Comparison of ENCODE assay signal across 8 cellular contexts in the genomic region with DNA sequence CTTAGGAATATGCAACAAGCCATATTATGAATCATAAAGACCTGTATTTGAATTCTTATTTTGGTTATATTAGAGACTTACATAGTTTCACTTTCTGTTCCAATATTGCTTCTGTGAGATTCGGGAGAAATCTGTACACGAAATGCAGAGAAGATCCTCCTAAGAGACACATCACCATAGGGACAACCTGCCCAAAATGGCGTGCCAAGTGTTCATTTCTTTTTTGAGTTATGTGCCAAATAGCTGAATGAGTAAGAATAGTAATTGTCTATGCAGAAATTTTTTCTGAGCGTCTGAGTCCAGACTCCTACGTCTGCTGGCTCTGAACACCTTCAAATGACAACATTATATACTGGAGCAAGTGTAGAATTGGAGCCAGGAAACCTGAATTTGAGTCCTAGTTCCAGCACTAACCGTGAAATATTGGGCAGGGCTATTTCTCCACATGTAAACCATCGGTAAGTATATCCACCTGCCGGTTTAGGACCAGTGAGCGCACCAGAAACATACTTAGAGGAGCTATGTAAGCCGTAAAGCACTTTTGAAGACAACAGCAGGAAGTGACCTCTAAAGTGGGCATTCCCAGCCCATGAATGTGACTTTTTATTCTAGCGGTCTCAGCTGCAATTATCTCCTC.
DNase-seq lines count a peak whose midpoint lies in the region; ATAC-seq and TF ChIP-seq lines count a peak whose summit lies in the region.

No MANE protein-coding gene starts in this region.

- H3K27me3 ChIP-seq in KMS-11 (ENCODE audit: insufficient read depth, low read depth) (no peaks in the 10 kb centered on the region), muscle layer of duodenum (ENCODE audit: low read depth, low read length) (no peaks in the 10 kb centered on the region)

- DNase-seq in A172 (ENCODE audit: low spot score) = peak; percentile 64
- DNase-seq in cerebellar cortex (ENCODE audit: low spot score) = peak; percentile 58
- DNase-seq in RKO (ENCODE audit: low spot score) = no peak

- ATAC-seq in GM18517 (IDR thresholded peaks at IDR 0.05; ENCODE audit: unreplicated experiment) (no peak), GM19324 (IDR thresholded peaks at IDR 0.05; ENCODE audit: low FRiP score, unreplicated experiment) (no peak), HG02885 (IDR thresholded peaks at IDR 0.05; ENCODE audit: poor library complexity, unreplicated experiment) (no peak)

- no peaks in the 10 kb centered on the region for H3K79me2 ChIP-seq in KMS-11 (ENCODE audit: insufficient read depth, low read depth)

- peak overlapping the region; percentile 12; the same call in 1 of the 2 replicates for H2AFZ ChIP-seq in KMS-11 (ENCODE audit: low read depth)

- H3K4me3 ChIP-seq in KMS-11 (IDR thresholded peaks at IDR 0.05; ENCODE audit: insufficient read depth, low read depth, low read length) (no peak overlapping the region), muscle layer of duodenum (ENCODE audit: low read depth in 1 of 2, low read length in 2 of 2) (peak overlapping the region; percentile 58 to 67)

- H3K4me1 ChIP-seq in KMS-11 (ENCODE audit: low read depth, poor library complexity, severe bottlenecking) (peaks cover 15% of the 10 kb centered on the region), muscle layer of duodenum (ENCODE audit: control insufficient read depth in 1 of 2, insufficient read depth in 2 of 2, low read length in 2 of 2) (peaks cover 6 to 8% of the 10 kb centered on the region in 2 donors)

- H3K4me2 ChIP-seq in KMS-11 = peak overlapping the region; percentile 52

- no peaks in the 10 kb centered on the region for H4K20me1 ChIP-seq in KMS-11 (ENCODE audit: insufficient read depth)

- no peaks in the 10 kb centered on the region for H3K36me3 ChIP-seq in KMS-11 (ENCODE audit: insufficient read depth)
- no peaks in the 10 kb centered on the region for H3K36me3 ChIP-seq in muscle layer of duodenum (ENCODE audit: control insufficient read depth in 1 of 2, insufficient read depth in 2 of 2, low read length in 2 of 2)

- peak overlapping the region; percentile 11; the same call in 1 of the 2 replicates for H3K9ac ChIP-seq in KMS-11

- no peak overlapping the region for H3K27ac ChIP-seq in KMS-11
- H3K27ac ChIP-seq in muscle layer of duodenum (ENCODE audit: low read length) = peak overlapping the region; percentile 78

- H3K9me3 ChIP-seq in muscle layer of duodenum (ENCODE audit: control insufficient read depth in 1 of 2, low read length in 2 of 2) = no peaks in the 10 kb centered on the region

- no peak for TF ChIP-seq CTCF in KMS-11 (conservative IDR thresholded peaks at IDR 0.05; ENCODE audit: low read depth, low read length)
